Comparison of ENCODE assay signal across 10 cellular contexts in genomic region chr7:41731486-41732278, GRCh38. TPM values are rescaled to one million over a fixed set of nuclear protein-coding genes. Genes with fewer than 3 reads are reported as not detected.
DNase-seq lines count a peak whose midpoint lies in the region; ATAC-seq and TF ChIP-seq lines count a peak whose summit lies in the region.
"Had no signal": no experiment of that assay in that cellular context is flagged by ENCODE, and none has a peak within 500 bp of the region (broad histone marks: within the 10 kb centered on the region; RNA-seq: fewer than 3 reads in every experiment).

No MANE protein-coding gene starts in this region.

- peaks cover 8 to 31% (median 21%) of the 10 kb centered on the region in 10 experiments; a peak in 19 of 20 replicates for H3K4me1 ChIP-seq in BLaER1 treated with 17β-estradiol and CSF1 and Interleukin-3, amounts not matched to agents 10 nM and 100 nM
- H3K4me1 ChIP-seq in esophagus squamous epithelium = no peaks in the 10 kb centered on the region

- peaks cover 0 to 12% (median 4%) of the 10 kb centered on the region in 11 experiments; a peak in 8 of 22 replicates for H3K9me3 ChIP-seq in BLaER1 treated with 17β-estradiol and CSF1 and Interleukin-3, amounts not matched to agents 10 nM and 100 nM (replicated peaks in 1 of 11)
- H3K9me3 ChIP-seq in esophagus squamous epithelium = no peaks in the 10 kb centered on the region

- no peak for TF ChIP-seq POLR2A in esophagus squamous epithelium (IDR thresholded peaks at IDR 0.05)

- no peaks in the 10 kb centered on the region for H3K36me3 ChIP-seq in BLaER1 treated with 17β-estradiol and CSF1 and Interleukin-3, amounts not matched to agents 10 nM and 100 nM
- H3K36me3 ChIP-seq in esophagus squamous epithelium = no peaks in the 10 kb centered on the region
- H3K36me3 ChIP-seq: WERI-Rb-1 had no signal

- DNase-seq in NOMO-1 (lab: John Stamatoyannopoulos, UW; ENCODE audit: unreplicated experiment in 2 of 2) (peak; percentile 55 to 84), dorsolateral prefrontal cortex (no peak), T-helper 9 cell (no peak), esophagus squamous epithelium (lab: John Stamatoyannopoulos, UW) (no peak)
- no peak for DNase-seq in stimulated activated CD4-positive, alpha-beta T cell treated with anti-CD3 and anti-CD28 coated beads, Interleukin-2, amount 100 ng/mL, for 24 hours
- DNase-seq: NCI-H2107, WERI-Rb-1 had no signal

- no peak overlapping the region for H3K4me3 ChIP-seq in BLaER1 treated with 17β-estradiol and CSF1 and Interleukin-3, amounts not matched to agents 10 nM and 100 nM
- H3K4me3 ChIP-seq in dorsolateral prefrontal cortex (peak overlapping the region in 2 of 59 donors; percentile 8 to 14), esophagus squamous epithelium (no peak overlapping the region)

- WGBS in esophagus squamous epithelium, 2 donors = 64 to 71% methylated on average over 6 of the region's 6 CpGs

- H3K4me2 ChIP-seq in BLaER1 treated with 17β-estradiol and CSF1 and Interleukin-3, amounts not matched to agents 10 nM and 100 nM = peak overlapping the region in 7 of 11 experiments; percentile 15 to 44 (median 37); a peak in 12 of 22 replicates

- H3K9ac ChIP-seq in BLaER1 treated with 17β-estradiol and CSF1 and Interleukin-3, amounts not matched to agents 10 nM and 100 nM = no peak overlapping the region; a peak in 1 of 22 replicates

- TF ChIP-seq CTCF in dorsolateral prefrontal cortex (IDR thresholded peaks at IDR 0.05 in 54 of 56, conservative IDR thresholded peaks at IDR 0.05 in 2 of 56; ENCODE audit: low read depth in 1 of 56, partially characterized antibody in 56 of 56) (no peak), esophagus squamous epithelium (IDR thresholded peaks at IDR 0.05) (no peak)

- peak; percentile 100 for ATAC-seq in GM19372 (IDR thresholded peaks at IDR 0.05; ENCODE audit: low read depth, unreplicated experiment)
- ATAC-seq in HG02973 (IDR thresholded peaks at IDR 0.05; ENCODE audit: unreplicated experiment) = peak; percentile 97

- intact Hi-C loops in dorsolateral prefrontal cortex (cut with DNase I) (loop anchor here in 1 of 2 donors (5.0 to 10.0 kb wide), 2 partner anchors 1397 to 1499 kb away; no protein-coding TSS in a partner anchor), esophagus squamous epithelium (cut with DNase I) (no loop called here)

- no peaks in the 10 kb centered on the region for H3K27me3 ChIP-seq in BLaER1 treated with 17β-estradiol and CSF1 and Interleukin-3, amounts not matched to agents 10 nM and 100 nM
- peaks cover 0 to 7% (median 0%) of the 10 kb centered on the region in 45 donors for H3K27me3 ChIP-seq in dorsolateral prefrontal cortex
- H3K27me3 ChIP-seq in esophagus squamous epithelium = no peaks in the 10 kb centered on the region

- peak overlapping the region in 7 of 11 experiments; percentile 6 to 44 (median 9); a peak in 8 of 22 replicates for H3K27ac ChIP-seq in BLaER1 treated with 17β-estradiol and CSF1 and Interleukin-3, amounts not matched to agents 10 nM and 100 nM
- peak overlapping the region in 12 of 59 donors; percentile 2 to 49 (median 30) for H3K27ac ChIP-seq in dorsolateral prefrontal cortex
- no peak overlapping the region for H3K27ac ChIP-seq in esophagus squamous epithelium
- H3K27ac ChIP-seq: WERI-Rb-1 had no signal

- H4K20me1 ChIP-seq in BLaER1 treated with 17β-estradiol and CSF1 and Interleukin-3, amounts not matched to agents 10 nM and 100 nM = no peaks in the 10 kb centered on the region

RNA-seq across cellular contexts. Expression of gene INHBA, which starts 28.8 kb away (rescaled TPM):
- total RNA-seq in dorsolateral prefrontal cortex (10 to 100 TPM in 2 of 120 experiments, 1 to 10 TPM in 107, under 1 TPM in 11; 0.47 to 15.4 (median 1.8) TPM), esophagus squamous epithelium (1 to 10 TPM in 2 of 4 donors, under 1 TPM in 1, not detected in 1; 0.85 to 5.3 (median 1.4) TPM)

Comparison
In these comparisons a context has a peak if more than half of its experiments do, and no peak if none do; other contexts are left out.
1. H3K27ac ChIP-seq: peak in BLaER1 treated with 17β-estradiol and CSF1 and Interleukin-3, amounts not matched to agents 10 nM and 100 nM (7 of 11); none in esophagus squamous epithelium (0 of 4).
2. DNase-seq: peak in NOMO-1 (2 of 2); none in dorsolateral prefrontal cortex (0 of 10), stimulated activated CD4-positive, alpha-beta T cell treated with anti-CD3 and anti-CD28 coated beads, Interleukin-2, amount 100 ng/mL, for 24 hours (0 of 2), T-helper 9 cell (single experiment) and esophagus squamous epithelium (single experiment).